ENCODE assay signal across 1 cellular context in the genomic region with DNA sequence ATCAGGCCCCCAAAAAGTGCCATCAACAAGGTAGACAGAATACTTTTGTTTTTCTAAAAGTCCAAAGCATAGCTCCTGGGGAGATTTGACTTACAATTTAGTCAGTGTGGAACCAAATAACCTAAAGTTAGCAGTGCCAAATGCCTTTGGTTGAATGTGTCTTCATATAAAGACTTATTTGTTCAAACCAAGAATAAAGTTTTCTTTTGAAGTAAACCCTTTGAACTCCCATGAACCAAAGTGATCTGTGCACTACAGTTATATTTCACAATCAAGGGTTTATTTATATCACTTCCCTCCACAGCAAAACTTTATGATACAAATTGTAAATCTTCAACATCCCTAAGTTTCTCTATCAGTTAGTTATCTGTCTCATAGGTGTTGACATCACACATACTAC.
A peak's percentile ranks its signal among the peaks of the same experiment; 100 is the strongest.
TF ChIP-seq lines count a peak whose summit lies in the region.

No MANE protein-coding gene starts in this region.

TF ChIP-seq in HepG2, 621 proteins besides CTCF, POLR2A, EP300 and RAD21 (continued from another document and continues in another):
- TF ChIP-seq ZNF646 (CRISPR knock-in tag; IDR thresholded peaks at IDR 0.05) (0 out of 2 replicates have a peak, but pooled peaks have one; percentile 1), ZNF577 (CRISPR knock-in tag; IDR thresholded peaks at IDR 0.05; ENCODE audit: borderline replicate concordance, low read depth) (no peak), CHCHD3 (CRISPR knock-in tag; IDR thresholded peaks at IDR 0.05) (no peak), NR0B2 (CRISPR knock-in tag; IDR thresholded peaks at IDR 0.05) (no peak), YEATS4 (CRISPR knock-in tag; IDR thresholded peaks at IDR 0.05; ENCODE audit: borderline replicate concordance) (no peak), CREM (IDR thresholded peaks at IDR 0.05) (peak; percentile 48; the same call in 1 of the 2 replicates), CREM (CRISPR knock-in tag; IDR thresholded peaks at IDR 0.05) (no peak), ATF5 (CRISPR knock-in tag; IDR thresholded peaks at IDR 0.05; ENCODE audit: low read depth) (no peak), PTBP1 (IDR thresholded peaks at IDR 0.05; ENCODE audit: low read depth, low read length, poor library complexity, severe bottlenecking) (no peak), BHLHE40 (IDR thresholded peaks at IDR 0.05; ENCODE audit: low read length) (no peak), MATR3 (CRISPR knock-in tag; IDR thresholded peaks at IDR 0.05) (no peak), CHD2 (IDR thresholded peaks at IDR 0.05; ENCODE audit: low read depth, low read length) (no peak), SMARCC2 (IDR thresholded peaks at IDR 0.05) (no peak), ZNF430 (CRISPR knock-in tag; IDR thresholded peaks at IDR 0.05) (no peak), KDM1A (CRISPR knock-in tag; IDR thresholded peaks at IDR 0.05) (no peak), RARA (CRISPR knock-in tag; IDR thresholded peaks at IDR 0.05) (no peak), HIVEP1 (CRISPR knock-in tag; IDR thresholded peaks at IDR 0.05) (no peak), HMGA1 (CRISPR knock-in tag; conservative IDR thresholded peaks at IDR 0.05) (no peak), ZFP1 (CRISPR knock-in tag; IDR thresholded peaks at IDR 0.05) (no peak), HNF4A (CRISPR knock-in tag; IDR thresholded peaks at IDR 0.05) (peak; percentile 43), NFIC (IDR thresholded peaks at IDR 0.05; ENCODE audit: low read length) (peak; percentile 68; the same call in 1 of the 2 replicates), ZNF17 (CRISPR knock-in tag; IDR thresholded peaks at IDR 0.05) (no peak), SOX13 (IDR thresholded peaks at IDR 0.05) (no peak), SOX13 (CRISPR knock-in tag; conservative IDR thresholded peaks at IDR 0.05 in 1 of 2, IDR thresholded peaks at IDR 0.05 in 1 of 2) (peak in 1 of 2 experiments; percentile 31; a peak in 1 of 4 replicates), NR3C1 (CRISPR knock-in tag; IDR thresholded peaks at IDR 0.05) (no peak), RFX3 (CRISPR knock-in tag; IDR thresholded peaks at IDR 0.05) (no peak)
- TF ChIP-seq, protein P1, sequence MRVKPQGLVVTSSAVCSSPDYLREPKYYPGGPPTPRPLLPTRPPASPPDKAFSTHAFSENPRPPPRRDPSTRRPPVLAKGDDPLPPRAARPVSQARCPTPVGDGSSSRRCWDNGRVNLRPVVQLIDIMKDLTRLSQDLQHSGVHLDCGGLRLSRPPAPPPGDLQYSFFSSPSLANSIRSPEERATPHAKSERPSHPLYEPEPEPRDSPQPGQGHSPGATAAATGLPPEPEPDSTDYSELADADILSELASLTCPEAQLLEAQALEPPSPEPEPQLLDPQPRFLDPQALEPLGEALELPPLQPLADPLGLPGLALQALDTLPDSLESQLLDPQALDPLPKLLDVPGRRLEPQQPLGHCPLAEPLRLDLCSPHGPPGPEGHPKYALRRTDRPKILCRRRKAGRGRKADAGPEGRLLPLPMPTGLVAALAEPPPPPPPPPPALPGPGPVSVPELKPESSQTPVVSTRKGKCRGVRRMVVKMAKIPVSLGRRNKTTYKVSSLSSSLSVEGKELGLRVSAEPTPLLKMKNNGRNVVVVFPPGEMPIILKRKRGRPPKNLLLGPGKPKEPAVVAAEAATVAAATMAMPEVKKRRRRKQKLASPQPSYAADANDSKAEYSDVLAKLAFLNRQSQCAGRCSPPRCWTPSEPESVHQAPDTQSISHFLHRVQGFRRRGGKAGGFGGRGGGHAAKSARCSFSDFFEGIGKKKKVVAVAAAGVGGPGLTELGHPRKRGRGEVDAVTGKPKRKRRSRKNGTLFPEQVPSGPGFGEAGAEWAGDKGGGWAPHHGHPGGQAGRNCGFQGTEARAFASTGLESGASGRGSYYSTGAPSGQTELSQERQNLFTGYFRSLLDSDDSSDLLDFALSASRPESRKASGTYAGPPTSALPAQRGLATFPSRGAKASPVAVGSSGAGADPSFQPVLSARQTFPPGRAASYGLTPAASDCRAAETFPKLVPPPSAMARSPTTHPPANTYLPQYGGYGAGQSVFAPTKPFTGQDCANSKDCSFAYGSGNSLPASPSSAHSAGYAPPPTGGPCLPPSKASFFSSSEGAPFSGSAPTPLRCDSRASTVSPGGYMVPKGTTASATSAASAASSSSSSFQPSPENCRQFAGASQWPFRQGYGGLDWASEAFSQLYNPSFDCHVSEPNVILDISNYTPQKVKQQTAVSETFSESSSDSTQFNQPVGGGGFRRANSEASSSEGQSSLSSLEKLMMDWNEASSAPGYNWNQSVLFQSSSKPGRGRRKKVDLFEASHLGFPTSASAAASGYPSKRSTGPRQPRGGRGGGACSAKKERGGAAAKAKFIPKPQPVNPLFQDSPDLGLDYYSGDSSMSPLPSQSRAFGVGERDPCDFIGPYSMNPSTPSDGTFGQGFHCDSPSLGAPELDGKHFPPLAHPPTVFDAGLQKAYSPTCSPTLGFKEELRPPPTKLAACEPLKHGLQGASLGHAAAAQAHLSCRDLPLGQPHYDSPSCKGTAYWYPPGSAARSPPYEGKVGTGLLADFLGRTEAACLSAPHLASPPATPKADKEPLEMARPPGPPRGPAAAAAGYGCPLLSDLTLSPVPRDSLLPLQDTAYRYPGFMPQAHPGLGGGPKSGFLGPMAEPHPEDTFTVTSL (CRISPR knock-in tag; IDR thresholded peaks at IDR 0.05; ENCODE audit: borderline replicate concordance): no peak
- TF ChIP-seq, protein P2, sequence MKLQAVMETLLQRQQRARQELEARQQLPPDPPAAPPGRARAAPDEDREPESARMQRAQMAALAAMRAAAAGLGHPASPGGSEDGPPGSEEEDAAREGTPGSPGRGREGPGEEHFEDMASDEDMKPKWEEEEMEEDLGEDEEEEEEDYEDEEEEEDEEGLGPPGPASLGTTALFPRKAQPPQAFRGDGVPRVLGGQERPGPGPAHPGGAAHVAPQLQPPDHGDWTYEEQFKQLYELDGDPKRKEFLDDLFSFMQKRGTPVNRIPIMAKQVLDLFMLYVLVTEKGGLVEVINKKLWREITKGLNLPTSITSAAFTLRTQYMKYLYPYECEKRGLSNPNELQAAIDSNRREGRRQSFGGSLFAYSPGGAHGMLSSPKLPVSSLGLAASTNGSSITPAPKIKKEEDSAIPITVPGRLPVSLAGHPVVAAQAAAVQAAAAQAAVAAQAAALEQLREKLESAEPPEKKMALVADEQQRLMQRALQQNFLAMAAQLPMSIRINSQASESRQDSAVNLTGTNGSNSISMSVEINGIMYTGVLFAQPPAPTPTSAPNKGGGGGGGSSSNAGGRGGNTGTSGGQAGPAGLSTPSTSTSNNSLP (IDR thresholded peaks at IDR 0.05; ENCODE audit: low read depth, low read length): 0 out of 2 replicates have a peak, but pooled peaks have one; percentile 66
- TF ChIP-seq, protein P3, sequence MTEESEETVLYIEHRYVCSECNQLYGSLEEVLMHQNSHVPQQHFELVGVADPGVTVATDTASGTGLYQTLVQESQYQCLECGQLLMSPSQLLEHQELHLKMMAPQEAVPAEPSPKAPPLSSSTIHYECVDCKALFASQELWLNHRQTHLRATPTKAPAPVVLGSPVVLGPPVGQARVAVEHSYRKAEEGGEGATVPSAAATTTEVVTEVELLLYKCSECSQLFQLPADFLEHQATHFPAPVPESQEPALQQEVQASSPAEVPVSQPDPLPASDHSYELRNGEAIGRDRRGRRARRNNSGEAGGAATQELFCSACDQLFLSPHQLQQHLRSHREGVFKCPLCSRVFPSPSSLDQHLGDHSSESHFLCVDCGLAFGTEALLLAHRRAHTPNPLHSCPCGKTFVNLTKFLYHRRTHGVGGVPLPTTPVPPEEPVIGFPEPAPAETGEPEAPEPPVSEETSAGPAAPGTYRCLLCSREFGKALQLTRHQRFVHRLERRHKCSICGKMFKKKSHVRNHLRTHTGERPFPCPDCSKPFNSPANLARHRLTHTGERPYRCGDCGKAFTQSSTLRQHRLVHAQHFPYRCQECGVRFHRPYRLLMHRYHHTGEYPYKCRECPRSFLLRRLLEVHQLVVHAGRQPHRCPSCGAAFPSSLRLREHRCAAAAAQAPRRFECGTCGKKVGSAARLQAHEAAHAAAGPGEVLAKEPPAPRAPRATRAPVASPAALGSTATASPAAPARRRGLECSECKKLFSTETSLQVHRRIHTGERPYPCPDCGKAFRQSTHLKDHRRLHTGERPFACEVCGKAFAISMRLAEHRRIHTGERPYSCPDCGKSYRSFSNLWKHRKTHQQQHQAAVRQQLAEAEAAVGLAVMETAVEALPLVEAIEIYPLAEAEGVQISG (CRISPR knock-in tag; IDR thresholded peaks at IDR 0.05): no peak
